ENCODE assay signal across 12 cellular contexts in genomic region chr7:129665013-129665401, GRCh38. TPM values are rescaled to one million over a fixed set of nuclear protein-coding genes. Genes with fewer than 3 reads are reported as not detected.
A peak's percentile ranks its signal among the peaks of the same experiment; 100 is the strongest.
DNase-seq lines count a peak whose midpoint lies in the region; ATAC-seq and TF ChIP-seq lines count a peak whose summit lies in the region.
"Had no signal": no experiment of that assay in that cellular context is flagged by ENCODE, and none has a peak within 500 bp of the region (broad histone marks: within the 10 kb centered on the region; RNA-seq: fewer than 3 reads in every experiment).

No MANE protein-coding gene starts in this region.

- H3K9me3 ChIP-seq in tibial nerve (peaks cover 0 to 16% (median 0%) of the 10 kb centered on the region in 4 donors), ascending aorta (peaks cover 0 to 4% of the 10 kb centered on the region in 2 donors)
- H3K9me3 ChIP-seq: neutrophil had no signal

- POLR2A ChIA-PET in activated CD4-positive, alpha-beta memory T cell treated with anti-CD3 and anti-CD28 coated beads, Interleukin-2, amount 10 ng/mL, durations not matched to agents 7 days and 5 days (lab: Charles Lee), result no interaction called here

- in situ Hi-C loops in KBM-7 (cut with MboI; ENCODE audit: low pct_unique_long_range_greater_than_20kb, low sequenced_read_pairs) (loop anchor here (25.0 kb wide), 1 partner anchor 347 kb away; no protein-coding TSS in a partner anchor), astrocyte of the spinal cord (cut with HindIII; ENCODE audit: low sequenced_read_pairs) (no loop called here)

- H3K4me1 ChIP-seq in tibial nerve, result peaks cover 0 to 3% (median 0%) of the 10 kb centered on the region in 4 donors
- no peaks in the 10 kb centered on the region for H3K4me1 ChIP-seq in ascending aorta

- no peak for ATAC-seq in GM19351 (IDR thresholded peaks at IDR 0.05; ENCODE audit: unreplicated experiment)
- ATAC-seq: stimulated activated memory B cell treated with anti-CD40 and anti-IgM and Interleukin-4, amounts not matched to agents 10 μg/mL and 1 μg/mL and 100 μg/mL, for 72 hours had no signal

- no peak for TF ChIP-seq POLR2A in tibial nerve (IDR thresholded peaks at IDR 0.05)

- H3K9me3 Mint-ChIP-seq in activated CD4-positive, alpha-beta memory T cell treated with anti-CD3 and anti-CD28 coated beads, Interleukin-2, amount 10 ng/mL, durations not matched to agents 7 days and 5 days, result peaks cover 18% of the 10 kb centered on the region

- intact Hi-C loops in ascending aorta (cut with DNase I), result loop anchor here (2.0 kb wide), 1 partner anchor 160 kb away; no protein-coding TSS in a partner anchor

- no peak overlapping the region for H3K4me3 Mint-ChIP-seq in activated CD4-positive, alpha-beta memory T cell treated with anti-CD3 and anti-CD28 coated beads, Interleukin-2, amount 10 ng/mL, durations not matched to agents 7 days and 5 days
- H3K4me3 Mint-ChIP-seq: activated CD4-positive, alpha-beta memory T cell treated with anti-CD3 and anti-CD28 coated beads for 36 hours; stimulated activated memory B cell treated with anti-CD40 and anti-IgM and Interleukin-4, amounts not matched to agents 10 μg/mL and 1 μg/mL and 100 μg/mL, for 72 hours had no signal

- DNase-seq in AG20443 (ENCODE audit: low spot score) (peak; percentile 83), KBM-7 (peak; percentile 56), astrocyte of the spinal cord (ENCODE audit: low read depth, low spot score) (peak; percentile 97), kidney tubule cell (ENCODE audit: low spot score) (peak; percentile 99), tibial nerve (ENCODE audit: low spot score in 2 of 2) (no peak), ascending aorta (ENCODE audit: low spot score in 2 of 2) (no peak)
- DNase-seq in activated CD4-positive, alpha-beta memory T cell treated with anti-CD3 and anti-CD28 coated beads, Interleukin-2, amount 10 ng/mL, durations not matched to agents 7 days and 5 days, result no peak
- DNase-seq: activated CD4-positive, alpha-beta memory T cell treated with anti-CD3 and anti-CD28 coated beads for 36 hours; effector CD4-positive, alpha-beta T cell had no signal

- peaks cover 0 to 33% (median 8%) of the 10 kb centered on the region in 3 donors for H3K36me3 ChIP-seq in tibial nerve
- peaks cover 9 to 20% of the 10 kb centered on the region in 2 donors for H3K36me3 ChIP-seq in ascending aorta

- H3K4me3 ChIP-seq in astrocyte of the spinal cord (ENCODE audit: low read depth, low read length) (no peak overlapping the region), tibial nerve (no peak overlapping the region), ascending aorta (no peak overlapping the region)

- TF ChIP-seq CTCF in astrocyte of the spinal cord (IDR thresholded peaks at IDR 0.05; ENCODE audit: low read depth, low read length) (no peak), tibial nerve (IDR thresholded peaks at IDR 0.05) (no peak), ascending aorta (IDR thresholded peaks at IDR 0.05) (no peak)

- no peak for TF ChIP-seq EP300 in tibial nerve (IDR thresholded peaks at IDR 0.05)

- H3K27me3 Mint-ChIP-seq in activated CD4-positive, alpha-beta memory T cell treated with anti-CD3 and anti-CD28 coated beads, Interleukin-2, amount 10 ng/mL, durations not matched to agents 7 days and 5 days, result no peaks in the 10 kb centered on the region
- H3K27me3 Mint-ChIP-seq: activated CD4-positive, alpha-beta memory T cell treated with anti-CD3 and anti-CD28 coated beads for 36 hours; stimulated activated memory B cell treated with anti-CD40 and anti-IgM and Interleukin-4, amounts not matched to agents 10 μg/mL and 1 μg/mL and 100 μg/mL, for 72 hours had no signal

- no peaks in the 10 kb centered on the region for H3K4me1 Mint-ChIP-seq in activated CD4-positive, alpha-beta memory T cell treated with anti-CD3 and anti-CD28 coated beads, Interleukin-2, amount 10 ng/mL, durations not matched to agents 7 days and 5 days

- H3K27ac ChIP-seq in tibial nerve (no peak overlapping the region), ascending aorta (no peak overlapping the region)
- H3K27ac ChIP-seq: neutrophil had no signal

- no peaks in the 10 kb centered on the region for H3K27me3 ChIP-seq in tibial nerve
- no peaks in the 10 kb centered on the region for H3K27me3 ChIP-seq in ascending aorta
- H3K27me3 ChIP-seq: neutrophil had no signal

- H3K36me3 Mint-ChIP-seq in activated CD4-positive, alpha-beta memory T cell treated with anti-CD3 and anti-CD28 coated beads, Interleukin-2, amount 10 ng/mL, durations not matched to agents 7 days and 5 days (ENCODE audit: low read depth), result peaks cover 31% of the 10 kb centered on the region

- no peak overlapping the region for H3K27ac Mint-ChIP-seq in activated CD4-positive, alpha-beta memory T cell treated with anti-CD3 and anti-CD28 coated beads, Interleukin-2, amount 10 ng/mL, durations not matched to agents 7 days and 5 days
- H3K27ac Mint-ChIP-seq: activated CD4-positive, alpha-beta memory T cell treated with anti-CD3 and anti-CD28 coated beads for 36 hours; stimulated activated memory B cell treated with anti-CD40 and anti-IgM and Interleukin-4, amounts not matched to agents 10 μg/mL and 1 μg/mL and 100 μg/mL, for 72 hours had no signal

- CTCF ChIA-PET in activated CD4-positive, alpha-beta memory T cell treated with anti-CD3 and anti-CD28 coated beads, Interleukin-2, amount 10 ng/mL, durations not matched to agents 7 days and 5 days (lab: Charles Lee), result interaction anchor here (1.5 to 2.1 kb wide), 3 partner anchors 160 to 346 kb away, joined by 9 to 15 read pairs (median 10); no protein-coding TSS in a partner anchor

- 68 to 75% methylated on average over 3 of the region's 3 CpGs for WGBS in tibial nerve, 2 donors

RNA-seq across cellular contexts. Expression of gene NRF1, which starts 53.5 kb away (rescaled TPM):
- total RNA-seq in tibial nerve (10 to 100 TPM; 12.3 to 26.2 (median 19.7) TPM), ascending aorta (3.1 TPM)
- total RNA-seq in activated CD4-positive, alpha-beta memory T cell treated with anti-CD3 and anti-CD28 coated beads, Interleukin-2, amount 10 ng/mL, durations not matched to agents 7 days and 5 days, result 10 to 100 TPM; 21.9 to 24.7 TPM

Comparison
In these comparisons a context has a peak if more than half of its experiments do, and no peak if none do; other contexts are left out.
1. DNase-seq: peak in AG20443 (single experiment), KBM-7 (single experiment), astrocyte of the spinal cord (single experiment) and kidney tubule cell (single experiment); none in tibial nerve (0 of 2), ascending aorta (0 of 2) and activated CD4-positive, alpha-beta memory T cell treated with anti-CD3 and anti-CD28 coated beads, Interleukin-2, amount 10 ng/mL, durations not matched to agents 7 days and 5 days (single experiment).